6 cellular contexts compared by ENCODE assay signal in genomic region chr2:218479595-218479994, GRCh38.
"Had no signal": no experiment of that assay in that cellular context is flagged by ENCODE, and none has a peak within 500 bp of the region (broad histone marks: within the 10 kb centered on the region; RNA-seq: fewer than 3 reads in every experiment).

No MANE protein-coding gene starts in this region.

- H3K9me3 Mint-ChIP-seq: IgD-negative memory B cell had no signal

- H3K27me3 Mint-ChIP-seq: IgD-negative memory B cell had no signal

- H3K27ac ChIP-seq: HL-60 had no signal

- H3K4me3 Mint-ChIP-seq: IgD-negative memory B cell had no signal

- H3K4me3 ChIP-seq: K562 had no signal

- ATAC-seq: HepG2, K562 had no signal

- DNase-seq: IMR-90 had no signal

- H3K27ac Mint-ChIP-seq: IgD-negative memory B cell had no signal

- FAIRE-seq: HepG2, HTR-8/SVneo, K562 had no signal
